ENCODE assay signal across 25 cellular contexts in genomic region chr13:112260108-112261055, GRCh38.
"Had no signal": no experiment of that assay in that cellular context is flagged by ENCODE, and none has a peak within 500 bp of the region (broad histone marks: within the 10 kb centered on the region; RNA-seq: fewer than 3 reads in every experiment).

No MANE protein-coding gene starts in this region.

- H3K27me3 ChIP-seq: ascending aorta, body of pancreas had no signal

- H3K27me3 Mint-ChIP-seq: activated naive CD8-positive, alpha-beta T cell treated with anti-CD3 and anti-CD28 coated beads, Interleukin-2, amount 50 U/mL, for 24 hours; IgD-negative memory B cell had no signal

- H3K36me3 ChIP-seq: ascending aorta, MG63, SJSA1 had no signal

- H3K4me3 Mint-ChIP-seq: activated CD8-positive, alpha-beta T cell treated with anti-CD3 and anti-CD28 coated beads for 36 hours; activated naive CD8-positive, alpha-beta T cell treated with anti-CD3 and anti-CD28 coated beads, Interleukin-2, amount 50 U/mL, for 24 hours; activated T-cell treated with anti-CD3 and anti-CD28 coated beads, Interleukin-2, amount 50 U/mL, for 24 hours; activated T-helper 1 cell treated with anti-CD3 and anti-CD28 coated beads, Interleukin-12 subunit alpha, Interleukin-12 subunit beta, Interleukin-2, Interleukin-4 antibody, amounts not matched to agents 30 ng/mL and 10 ng/mL and 1 ng/mL, durations not matched to agents 14 hours and 24 hours and 36 hours; IgD-negative memory B cell; T-helper 17 cell had no signal

- H3K4me1 Mint-ChIP-seq: activated naive CD8-positive, alpha-beta T cell treated with anti-CD3 and anti-CD28 coated beads, Interleukin-2, amount 50 U/mL, for 24 hours; IgD-negative memory B cell; T-helper 17 cell had no signal

- H3K27ac Mint-ChIP-seq: activated CD8-positive, alpha-beta T cell treated with anti-CD3 and anti-CD28 coated beads for 36 hours; activated naive CD4-positive, alpha-beta T cell treated with anti-CD3 and anti-CD28 coated beads, Interleukin-2, amount 50 U/mL, for 72 hours; activated naive CD8-positive, alpha-beta T cell treated with anti-CD3 and anti-CD28 coated beads, Interleukin-2, amount 50 U/mL, for 24 hours; activated T-cell treated with anti-CD3 and anti-CD28 coated beads, Interleukin-2, amount 50 U/mL, for 24 hours; activated T-helper 1 cell treated with anti-CD3 and anti-CD28 coated beads, Interleukin-12 subunit alpha, Interleukin-12 subunit beta, Interleukin-2, Interleukin-4 antibody, amounts not matched to agents 30 ng/mL and 10 ng/mL and 1 ng/mL, durations not matched to agents 14 hours and 24 hours and 36 hours; IgD-negative memory B cell; T-helper 17 cell had no signal

- H3K9me3 ChIP-seq: body of pancreas, MG63, SJSA1 had no signal

- H3K9me3 Mint-ChIP-seq: activated CD8-positive, alpha-beta T cell treated with anti-CD3 and anti-CD28 coated beads for 36 hours; activated naive CD4-positive, alpha-beta T cell treated with anti-CD3 and anti-CD28 coated beads, Interleukin-2, amount 50 U/mL, for 72 hours; activated naive CD8-positive, alpha-beta T cell treated with anti-CD3 and anti-CD28 coated beads, Interleukin-2, amount 50 U/mL, for 24 hours; activated T-cell treated with anti-CD3 and anti-CD28 coated beads, Interleukin-2, amount 50 U/mL, for 24 hours; activated T-helper 1 cell treated with anti-CD3 and anti-CD28 coated beads, Interleukin-12 subunit alpha, Interleukin-12 subunit beta, Interleukin-2, Interleukin-4 antibody, amounts not matched to agents 30 ng/mL and 10 ng/mL and 1 ng/mL, durations not matched to agents 14 hours and 24 hours and 36 hours had no signal

- DNase-seq: activated CD4-positive, CD25-positive, alpha-beta regulatory T cell; activated CD8-positive, alpha-beta T cell treated with anti-CD3 and anti-CD28 coated beads for 36 hours; activated effector memory CD4-positive, alpha-beta T cell treated with Interleukin-2 at 50 U/mL for 16 hours; activated naive CD4-positive, alpha-beta T cell; activated naive CD8-positive, alpha-beta T cell treated with anti-CD3 and anti-CD28 coated beads, Interleukin-2, amount 50 U/mL, for 24 hours; activated T-cell treated with anti-CD3 and anti-CD28 coated beads, Interleukin-2, amount 50 U/mL, for 24 hours; amniotic stem cell; body of pancreas; MG63; MV-4-11; NCI-H1092 treated with DMSO at 0.1 percent for 48 hours; NCI-H1417 treated with DMSO at 0.1 percent for 48 hours; NCI-H1694; NCI-H2029; NCI-H2107; PC-3; SHP77; T-helper 17 cell; T1000 had no signal

- H3K4me1 ChIP-seq: ascending aorta, body of pancreas, SJSA1 had no signal

- H3K27ac ChIP-seq: ascending aorta, body of pancreas, KMS-11, SJSA1 had no signal

- H3K4me3 ChIP-seq: ascending aorta, body of pancreas, MG63, SJSA1 had no signal

- H3K36me3 Mint-ChIP-seq: activated naive CD4-positive, alpha-beta T cell treated with anti-CD3 and anti-CD28 coated beads, Interleukin-2, amount 50 U/mL, for 72 hours had no signal
